In the genomic region with DNA sequence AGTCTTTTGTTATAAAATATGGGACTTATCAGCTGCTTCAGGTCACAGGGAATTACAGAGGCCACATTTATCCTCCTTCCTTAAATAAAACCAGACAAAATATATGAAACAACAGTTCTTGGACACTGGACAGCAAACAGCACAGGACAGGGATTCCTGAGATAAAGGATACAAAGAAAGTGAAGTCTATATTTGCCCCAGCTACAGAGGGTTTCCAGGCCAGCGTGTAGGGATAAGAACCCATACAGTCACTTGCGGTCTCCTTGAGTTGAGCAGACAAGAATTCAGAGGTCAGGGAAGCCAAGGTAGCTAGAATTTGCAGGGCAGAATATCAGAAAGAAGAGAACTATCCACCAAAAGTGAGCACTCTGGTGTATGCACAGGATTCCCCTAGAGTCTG, we compare ENCODE assay signal across 27 cellular contexts. TPM values are rescaled to one million over a fixed set of nuclear protein-coding genes. Genes with fewer than 3 reads are reported as not detected.
"Had no signal": no experiment of that assay in that cellular context is flagged by ENCODE, and none has a peak within 500 bp of the region (broad histone marks: within the 10 kb centered on the region; RNA-seq: fewer than 3 reads in every experiment).

No MANE protein-coding gene starts in this region.

- ATAC-seq: foreskin keratinocyte; gastroesophageal sphincter; naive thymus-derived CD4-positive, alpha-beta T cell; psoas muscle; right lobe of liver; stimulated activated naive B cell treated with anti-CD40 and anti-IgM and Interleukin-4, amounts not matched to agents 10 μg/mL and 1 μg/mL and 100 μg/mL, for 72 hours had no signal

- H3K9me3 ChIP-seq: ovary had no signal

- H3K4me1 Mint-ChIP-seq: nephron had no signal

- H3K4me3 Mint-ChIP-seq: immature natural killer cell; naive thymus-derived CD4-positive, alpha-beta T cell; nephron; stimulated activated naive B cell treated with anti-CD40 and anti-IgM and Interleukin-4, amounts not matched to agents 10 μg/mL and 1 μg/mL and 100 μg/mL, for 72 hours; stimulated activated naive CD8-positive, alpha-beta T cell treated with anti-CD3 and anti-CD28 coated beads, Interleukin-15, Interleukin-2, amounts not matched to agents 100 ng/mL and 50 ng/mL, for 24 hours had no signal

- H3K27me3 Mint-ChIP-seq: naive thymus-derived CD4-positive, alpha-beta T cell; stimulated activated naive B cell treated with anti-CD40 and anti-IgM and Interleukin-4, amounts not matched to agents 10 μg/mL and 1 μg/mL and 100 μg/mL, for 72 hours; stimulated activated naive CD8-positive, alpha-beta T cell treated with anti-CD3 and anti-CD28 coated beads, Interleukin-15, Interleukin-2, amounts not matched to agents 100 ng/mL and 50 ng/mL, for 24 hours had no signal

- H3K27ac Mint-ChIP-seq: nephron; stimulated activated naive B cell treated with anti-CD40 and anti-IgM and Interleukin-4, amounts not matched to agents 10 μg/mL and 1 μg/mL and 100 μg/mL, for 72 hours; stimulated activated naive CD8-positive, alpha-beta T cell treated with anti-CD3 and anti-CD28 coated beads, Interleukin-15, Interleukin-2, amounts not matched to agents 100 ng/mL and 50 ng/mL, for 24 hours had no signal

- H3K36me3 ChIP-seq: ovary had no signal

- H3K4me3 ChIP-seq: coronary artery, esophagus muscularis mucosa, gastroesophageal sphincter, ovary, psoas muscle, right lobe of liver, thoracic aorta, tibial nerve, upper lobe of left lung had no signal

- H3K27me3 ChIP-seq: esophagus muscularis mucosa, foreskin keratinocyte, gastroesophageal sphincter, ovary, right lobe of liver, tibial nerve, upper lobe of left lung had no signal

- H3K27ac ChIP-seq: coronary artery, esophagus muscularis mucosa, foreskin keratinocyte, gastroesophageal sphincter, ovary, psoas muscle, right lobe of liver, thoracic aorta, tibial nerve, upper lobe of left lung had no signal

- DNase-seq: dermis blood vessel endothelial cell; effector memory CD4-positive, alpha-beta T cell; foreskin keratinocyte; hypothalamus; immature natural killer cell; islet precursor cell; kidney glomerular epithelial cell; mesenchymal stem cell; midbrain; naive thymus-derived CD4-positive, alpha-beta T cell; occipital lobe; ovary; posterior cingulate gyrus; psoas muscle; right lobe of liver; small intestine; stimulated activated CD4-positive, alpha-beta T cell treated with anti-CD3 and anti-CD28 coated beads, Interleukin-15, amount 100 ng/mL, for 24 hours; stimulated activated CD4-positive, alpha-beta T cell treated with anti-CD3 and anti-CD28 coated beads, Interleukin-2, amount 100 ng/mL, for 48 hours; stimulated activated naive B cell treated with anti-CD40 and anti-IgM and Interleukin-4, amounts not matched to agents 10 μg/mL and 1 μg/mL and 100 μg/mL, for 72 hours; upper lobe of left lung had no signal

- H3K4me1 ChIP-seq: psoas muscle had no signal

RNA-seq across cellular contexts. Expression of a gene that starts 49.7 kb away (rescaled TPM):
- polyA plus RNA-seq: naive thymus-derived CD4-positive, alpha-beta T cell had no signal
